Comparison of ENCODE assay signal across 16 cellular contexts in genomic region chr16:1346422-1347285, GRCh38. TPM values are rescaled to one million over a fixed set of nuclear protein-coding genes. Genes with fewer than 3 reads are reported as not detected.
DNase-seq lines count a peak whose midpoint lies in the region; ATAC-seq and TF ChIP-seq lines count a peak whose summit lies in the region.
"Had no signal": no experiment of that assay in that cellular context is flagged by ENCODE, and none has a peak within 500 bp of the region (broad histone marks: within the 10 kb centered on the region; RNA-seq: fewer than 3 reads in every experiment).

No MANE protein-coding gene starts in this region.

- H3K9me3 ChIP-seq in adipocyte (ENCODE audit: control insufficient read depth, low read length): no peaks in the 10 kb centered on the region
- H3K9me3 ChIP-seq in aorta (ENCODE audit: control insufficient read depth, low read length): no peaks in the 10 kb centered on the region
- H3K9me3 ChIP-seq: BLaER1 treated with 17β-estradiol and CSF1 and Interleukin-3, amounts not matched to agents 10 nM and 100 nM; left lung had no signal

- intact Hi-C loops in aorta (cut with DNase I): no loop called here

- DNase-seq in Daoy (ENCODE audit: low read depth) (peak; percentile 40), adipocyte (ENCODE audit: low read depth) (peak; percentile 19), neural crest cell (ENCODE audit: low read depth, low spot score) (no peak), aorta (no peak), GF-D8 (lab: John Stamatoyannopoulos, UW) (no peak)
- DNase-seq: activated CD4-positive, alpha-beta T cell treated with anti-CD3 and anti-CD28 coated beads, Interleukin-2, amount 50 U/mL, for 1 hour; effector CD8-positive, alpha-beta T cell; NCI-H1092 treated with DMSO at 0.1 percent for 48 hours; NCI-H2171; stimulated activated CD4-positive, alpha-beta T cell treated with anti-CD3 and anti-CD28 coated beads, Interleukin-4, amount 100 ng/mL, for 24 hours had no signal

- TF ChIP-seq CTCF in neural crest cell (conservative IDR thresholded peaks at IDR 0.05): no peak

- no peak overlapping the region for H3K27ac Mint-ChIP-seq in neural crest cell (ENCODE audit: unreplicated experiment)
- H3K27ac Mint-ChIP-seq: activated naive CD4-positive, alpha-beta T cell treated with anti-CD3 and anti-CD28 coated beads, Interleukin-2, amount 50 U/mL, for 72 hours had no signal

- no peak overlapping the region for H3K9ac ChIP-seq in adipocyte (ENCODE audit: low read length)
- H3K9ac ChIP-seq: BLaER1 treated with 17β-estradiol and CSF1 and Interleukin-3, amounts not matched to agents 10 nM and 100 nM had no signal

- no peak overlapping the region for H3K4me3 ChIP-seq in adipocyte (ENCODE audit: low read length)
- no peak overlapping the region for H3K4me3 ChIP-seq in aorta (ENCODE audit: low read length in 2 of 2)
- H3K4me3 ChIP-seq: BLaER1 treated with 17β-estradiol and CSF1 and Interleukin-3, amounts not matched to agents 10 nM and 100 nM; left lung had no signal

- no peak for TF ChIP-seq EP300 in Ishikawa (IDR thresholded peaks at IDR 0.05; ENCODE audit: borderline replicate concordance)

- H3K36me3 ChIP-seq in adipocyte (ENCODE audit: control insufficient read depth, insufficient read depth, low read length, severe bottlenecking) (peaks cover 13% of the 10 kb centered on the region), aorta (ENCODE audit: control insufficient read depth in 1 of 2, insufficient read depth in 2 of 2, low read length in 1 of 2) (no peaks in the 10 kb centered on the region)

- H3K9me3 Mint-ChIP-seq in neural crest cell: no peaks in the 10 kb centered on the region
- H3K9me3 Mint-ChIP-seq: activated naive CD4-positive, alpha-beta T cell treated with anti-CD3 and anti-CD28 coated beads, Interleukin-2, amount 50 U/mL, for 72 hours; IgD-negative memory B cell had no signal

- H3K27ac ChIP-seq in aorta (ENCODE audit: low read depth in 1 of 2, low read length in 2 of 2): no peak overlapping the region
- H3K27ac ChIP-seq: BLaER1 treated with 17β-estradiol and CSF1 and Interleukin-3, amounts not matched to agents 10 nM and 100 nM; left lung had no signal

- H3K4me3 Mint-ChIP-seq in neural crest cell: peak overlapping the region; percentile 44

- ATAC-seq in aorta (ENCODE audit: low FRiP score): no peak
- no peak for ATAC-seq in GM18858 (IDR thresholded peaks at IDR 0.05; ENCODE audit: unreplicated experiment)
- ATAC-seq: activated naive CD4-positive, alpha-beta T cell treated with anti-CD3 and anti-CD28 coated beads, Interleukin-2, amount 50 U/mL, for 72 hours; left lung had no signal

- WGBS in aorta, 2 donors: 72 to 78% methylated on average over 34 of the region's 34 CpGs

- peaks cover 9% of the 10 kb centered on the region for H3K4me1 Mint-ChIP-seq in neural crest cell

- peaks cover 11% of the 10 kb centered on the region for H3K4me1 ChIP-seq in adipocyte (ENCODE audit: control insufficient read depth, insufficient read depth, low read length)
- H3K4me1 ChIP-seq in aorta (ENCODE audit: control insufficient read depth in 1 of 2, insufficient read depth in 2 of 2, low read length in 2 of 2): no peaks in the 10 kb centered on the region

- no peaks in the 10 kb centered on the region for H3K36me3 Mint-ChIP-seq in neural crest cell (ENCODE audit: low read depth)
- H3K36me3 Mint-ChIP-seq: activated naive CD4-positive, alpha-beta T cell treated with anti-CD3 and anti-CD28 coated beads, Interleukin-2, amount 50 U/mL, for 72 hours; IgD-negative memory B cell had no signal

- peaks cover 13% of the 10 kb centered on the region for H3K27me3 Mint-ChIP-seq in neural crest cell (ENCODE audit: low read depth)
- H3K27me3 Mint-ChIP-seq: IgD-negative memory B cell had no signal

- peak; percentile 38 for TF ChIP-seq RAD21 in Ishikawa (IDR thresholded peaks at IDR 0.05; ENCODE audit: low read depth)

- peaks cover 12% of the 10 kb centered on the region for H3K27me3 ChIP-seq in adipocyte (replicated peaks; ENCODE audit: control insufficient read depth, insufficient read depth, low read length)
- no peaks in the 10 kb centered on the region for H3K27me3 ChIP-seq in aorta (ENCODE audit: control insufficient read depth in 1 of 2, insufficient read depth in 2 of 2, low read length in 1 of 2)
- H3K27me3 ChIP-seq: left lung had no signal

TF ChIP-seq in Ishikawa, 13 proteins besides CTCF, POLR2A, EP300 and RAD21:
- TF ChIP-seq CEBPB (IDR thresholded peaks at IDR 0.05) (no peak), TEAD4 (IDR thresholded peaks at IDR 0.05) (no peak), YY1 (IDR thresholded peaks at IDR 0.05; ENCODE audit: low read depth) (no peak), NFIC (IDR thresholded peaks at IDR 0.05) (no peak), USF1 (IDR thresholded peaks at IDR 0.05) (no peak), FOXM1 (IDR thresholded peaks at IDR 0.05; ENCODE audit: borderline replicate concordance, low read depth) (no peak), REST (IDR thresholded peaks at IDR 0.05; ENCODE audit: low read depth) (no peak), TCF12 (IDR thresholded peaks at IDR 0.05; ENCODE audit: low read depth) (no peak), ZBTB7A (IDR thresholded peaks at IDR 0.05; ENCODE audit: low read depth) (no peak), CREB1 (IDR thresholded peaks at IDR 0.05; ENCODE audit: low read depth) (no peak), EGR1 (IDR thresholded peaks at IDR 0.05) (no peak), TAF1 (IDR thresholded peaks at IDR 0.05; ENCODE audit: low read depth) (no peak), MAX (IDR thresholded peaks at IDR 0.05) (no peak)
TF ChIP-seq in Ishikawa: peak in this region for 0.

RNA-seq across cellular contexts. Expression of gene TSR3, which starts 5.0 kb away (rescaled TPM):
- total RNA-seq in Daoy (2014; rRNA removed; shearing (Covaris generic)): 95.5 and 103 TPM in 2 replicates
- total RNA-seq in neural crest cell (65.6 and 66.2 TPM in 2 replicates), aorta (10 to 100 TPM; 32.1 to 37.5 TPM)
- 10 to 100 TPM; 68.4 to 88.0 TPM for polyA plus RNA-seq in aorta

RNA-seq across cellular contexts. Expression of gene GNPTG, which starts 5.1 kb away (rescaled TPM):
- total RNA-seq in Daoy (2014; rRNA removed; shearing (Covaris generic)): 10.8 and 15.9 TPM in 2 replicates
- total RNA-seq in neural crest cell (32.8 and 38.3 TPM in 2 replicates), aorta (10 to 100 TPM; 45.3 to 55.1 TPM)
- 10 to 100 TPM; 33.7 to 74.1 TPM for polyA plus RNA-seq in aorta

RNA-seq across cellular contexts. Expression of gene BAIAP3, which starts 13.2 kb away (rescaled TPM):
- total RNA-seq in Daoy (2014; rRNA removed; shearing (Covaris generic)): 0.11 and 1.2 TPM in 2 replicates
- total RNA-seq in neural crest cell: 3.4 and 4.0 TPM in 2 replicates
- 1 to 10 TPM; 1.2 to 3.1 TPM for total RNA-seq in aorta
- 1 to 10 TPM; 1.1 to 2.6 TPM for polyA plus RNA-seq in aorta

RNA-seq across cellular contexts. Expression of gene UBE2I, which starts 37.2 kb away (rescaled TPM):
- 37.6 and 69.5 TPM in 2 replicates for total RNA-seq in Daoy (2014; rRNA removed; shearing (Covaris generic))
- total RNA-seq in neural crest cell: 301 and 311 TPM in 2 replicates
- total RNA-seq in aorta: 10 to 100 TPM; 81.7 to 86.7 TPM
- polyA plus RNA-seq in aorta: 10 to 100 TPM; 35.7 to 63.1 TPM

Comparison
In these comparisons a context has a peak if more than half of its experiments do, and no peak if none do; other contexts are left out.
1. DNase-seq: peak in Daoy (single experiment) and adipocyte (single experiment); none in neural crest cell (single experiment), aorta (0 of 2) and GF-D8 (single experiment).